In the genomic region with DNA sequence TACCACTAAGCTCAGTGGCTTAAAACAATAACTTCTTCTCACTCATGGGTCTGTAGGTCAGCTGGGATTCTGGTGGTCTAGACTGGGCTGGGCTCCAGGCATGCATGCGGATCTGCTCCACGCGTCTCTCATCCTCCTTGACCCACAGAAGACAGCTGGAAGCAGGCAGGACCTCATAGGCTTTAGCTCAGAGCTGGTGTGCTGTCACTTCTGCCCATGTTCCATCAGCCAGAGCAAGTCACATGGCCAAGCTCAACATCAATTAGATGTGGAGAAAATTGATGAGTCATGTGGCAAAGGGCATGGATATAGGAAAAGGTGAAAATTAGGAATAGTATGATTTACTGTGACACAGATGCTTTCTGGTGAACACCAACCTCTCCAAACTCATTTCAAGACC, we compare ENCODE assay signal across 21 cellular contexts. TPM values are rescaled to one million over a fixed set of nuclear protein-coding genes. Genes with fewer than 3 reads are reported as not detected.
"Had no signal": no experiment of that assay in that cellular context is flagged by ENCODE, and none has a peak within 500 bp of the region (broad histone marks: within the 10 kb centered on the region; RNA-seq: fewer than 3 reads in every experiment).

No MANE protein-coding gene starts in this region.

- FAIRE-seq: endothelial cell of umbilical vein, frontal cortex, urothelium cell line had no signal

- H3K27me3 ChIP-seq: right lobe of liver, suprapubic skin, thyroid gland had no signal

- H3K4me3 ChIP-seq: heart left ventricle, psoas muscle, right lobe of liver, skin epidermis, suprapubic skin, thyroid gland had no signal

- DNase-seq: heart left ventricle; hippocampal formation; kidney glomerular epithelial cell; midbrain; naive thymus-derived CD4-positive, alpha-beta T cell; nephron progenitor cell; psoas muscle; retina; right lobe of liver; stimulated activated CD4-positive, alpha-beta T cell treated with anti-CD3 and anti-CD28 coated beads, Interleukin-12 subunit alpha, Interleukin-12 subunit beta, amount 100 ng/mL, for 4 hours; stimulated activated CD4-positive, alpha-beta T cell treated with anti-CD3 and anti-CD28 coated beads, Interleukin-2, amount 100 ng/mL, for 48 hours; stimulated activated naive CD8-positive, alpha-beta T cell treated with anti-CD3 and anti-CD28 coated beads, Interleukin-15, Interleukin-2, amounts not matched to agents 100 U/mL and 50 U/mL, for 24 hours; thyroid gland had no signal

- H3K27ac ChIP-seq: heart left ventricle, psoas muscle, right lobe of liver, skin epidermis, suprapubic skin, thyroid gland had no signal

- H3K4me1 ChIP-seq: psoas muscle, right lobe of liver, suprapubic skin, thyroid gland had no signal

- ATAC-seq: heart left ventricle; left lobe of liver; naive thymus-derived CD4-positive, alpha-beta T cell; psoas muscle; stimulated activated naive CD8-positive, alpha-beta T cell treated with anti-CD3 and anti-CD28 coated beads, Interleukin-15, Interleukin-2, amounts not matched to agents 100 U/mL and 50 U/mL, for 24 hours had no signal

- H3K36me3 ChIP-seq: heart left ventricle, right lobe of liver, suprapubic skin, thyroid gland had no signal

- H3K9me3 ChIP-seq: psoas muscle, right lobe of liver, suprapubic skin, thyroid gland had no signal

RNA-seq across cellular contexts. Expression of gene RSPO4, which starts 58.9 kb away (rescaled TPM):
- total RNA-seq: endothelial cell of umbilical vein, glomerular endothelial cell, left lobe of liver, omental fat pad had no signal
- polyA plus RNA-seq: endothelial cell of umbilical vein; naive thymus-derived CD4-positive, alpha-beta T cell had no signal
